ENCODE assay signal across 12 cellular contexts in genomic region chr1:99662581-99663208, GRCh38. TPM values are rescaled to one million over a fixed set of nuclear protein-coding genes. Genes with fewer than 3 reads are reported as not detected.
A peak's percentile ranks its signal among the peaks of the same experiment; 100 is the strongest.
DNase-seq lines count a peak whose midpoint lies in the region; ATAC-seq and TF ChIP-seq lines count a peak whose summit lies in the region.
"Had no signal": no experiment of that assay in that cellular context is flagged by ENCODE, and none has a peak within 500 bp of the region (broad histone marks: within the 10 kb centered on the region; RNA-seq: fewer than 3 reads in every experiment).

No MANE protein-coding gene starts in this region.

- intact Hi-C loops in adrenal gland (cut with DNase I) (no loop called here), heart left ventricle (cut with DNase I) (loop anchor here in 2 of 10 donors (5.0 to 10.0 kb wide), 2 partner anchors 128 to 130 kb away; no protein-coding TSS in a partner anchor)

- H3K9me3 Mint-ChIP-seq in progenitor cell of endocrine pancreas (ENCODE audit: low read depth): no peaks in the 10 kb centered on the region
- H3K9me3 Mint-ChIP-seq: CD4-positive, alpha-beta T cell had no signal

- TF ChIP-seq POLR2A in adrenal gland (IDR thresholded peaks at IDR 0.05) (peak in 1 of 2 donors; percentile 47), heart left ventricle (IDR thresholded peaks at IDR 0.05) (no peak)

- H3K27ac ChIP-seq in adrenal gland (peak overlapping the region; percentile 48 to 82 (median 70)), heart left ventricle (peak overlapping the region; percentile 35 to 98 (median 73))
- H3K27ac ChIP-seq: SJCRH30 had no signal

- DNase-seq in AG08396 (ENCODE audit: low spot score) (peak; percentile 42), adrenal gland (peak; percentile 66 to 93 (median 86)), heart left ventricle (peak; percentile 69 to 86 (median 81)), progenitor cell of endocrine pancreas (ENCODE audit: low spot score, unreplicated experiment) (no peak), SW 1271 (lab: John Stamatoyannopoulos, UW) (no peak), MV-4-11 (lab: John Stamatoyannopoulos, UW) (no peak)
- no peak for DNase-seq in activated naive CD4-positive, alpha-beta T cell treated with Interleukin-2 at 50 U/mL for 16 hours
- DNase-seq: CD4-positive, alpha-beta T cell; NCI-H1417 treated with DMSO at 0.1 percent for 48 hours; SJCRH30; stimulated activated CD4-positive, alpha-beta T cell treated with anti-CD3 and anti-CD28 coated beads, Interleukin-4, amount 100 ng/mL, for 1 hour had no signal

- peak overlapping the region; percentile 15 for H3K27ac Mint-ChIP-seq in progenitor cell of endocrine pancreas
- H3K27ac Mint-ChIP-seq: CD4-positive, alpha-beta T cell had no signal

- peaks cover 9% of the 10 kb centered on the region for H3K4me1 Mint-ChIP-seq in progenitor cell of endocrine pancreas (ENCODE audit: low read depth)

- H3K36me3 ChIP-seq in adrenal gland (replicated peaks in 1 of 2) (peaks cover 0 to 4% of the 10 kb centered on the region in 2 donors), heart left ventricle (peaks cover 0 to 51% (median 31%) of the 10 kb centered on the region in 9 donors)

- H3K27me3 Mint-ChIP-seq in progenitor cell of endocrine pancreas: no peaks in the 10 kb centered on the region

- H3K9me3 ChIP-seq in adrenal gland (replicated peaks in 1 of 3) (no peaks in the 10 kb centered on the region), heart left ventricle (no peaks in the 10 kb centered on the region)
- H3K9me3 ChIP-seq: SJCRH30 had no signal

- ATAC-seq in heart left ventricle: peak; percentile 68 to 89 (median 87)
- ATAC-seq in HG03342 (IDR thresholded peaks at IDR 0.05; ENCODE audit: unreplicated experiment): no peak

- H3K4me3 ChIP-seq in adrenal gland (no peak overlapping the region), heart left ventricle (no peak overlapping the region)
- H3K4me3 ChIP-seq: SJCRH30 had no signal

- H3K4me3 Mint-ChIP-seq in progenitor cell of endocrine pancreas (ENCODE audit: low read depth): no peak overlapping the region
- H3K4me3 Mint-ChIP-seq: CD4-positive, alpha-beta T cell had no signal

- WGBS in adrenal gland, 4 donors: 9 to 20% (median 16%) methylated on average over 3 of the region's 3 CpGs
- 19 to 42% (median 28%) methylated on average over 3 of the region's 3 CpGs for WGBS in heart left ventricle, 4 donors

- no peaks in the 10 kb centered on the region for H3K36me3 Mint-ChIP-seq in progenitor cell of endocrine pancreas (ENCODE audit: insufficient read depth)

- H3K4me1 ChIP-seq in adrenal gland (replicated peaks in 1 of 2): peaks cover 21 to 60% of the 10 kb centered on the region in 2 donors
- H3K4me1 ChIP-seq in heart left ventricle: peaks cover 32 to 96% (median 61%) of the 10 kb centered on the region in 12 donors
- H3K4me1 ChIP-seq: SJCRH30 had no signal

- no peak for TF ChIP-seq CTCF in adrenal gland (IDR thresholded peaks at IDR 0.05)
- TF ChIP-seq CTCF in heart left ventricle (IDR thresholded peaks at IDR 0.05): no peak
- TF ChIP-seq CTCF in progenitor cell of endocrine pancreas (IDR thresholded peaks at IDR 0.05; ENCODE audit: unreplicated experiment): no peak

- H3K27me3 ChIP-seq in adrenal gland (no peaks in the 10 kb centered on the region), heart left ventricle (no peaks in the 10 kb centered on the region)
- H3K27me3 ChIP-seq: SJCRH30 had no signal

RNA-seq across cellular contexts. Expression of gene PALMD, which starts 16.8 kb away (rescaled TPM):
- total RNA-seq in adrenal gland (100 to 1,000 TPM in 2 of 8 donors, 10 to 100 TPM in 6; 35.8 to 112 (median 68.3) TPM), heart left ventricle (100 to 1,000 TPM in 7 of 9 donors, 10 to 100 TPM in 2; 74.0 to 236 (median 120) TPM), progenitor cell of endocrine pancreas (4.5 and 7.3 TPM in 2 replicates)
- polyA plus RNA-seq in adrenal gland (100 to 1,000 TPM in 1 of 3 donors, 10 to 100 TPM in 2; 53.6 to 189 (median 67.1) TPM), heart left ventricle (100 to 1,000 TPM in 1 of 2 donors, 10 to 100 TPM in 1; 95.2 to 134 TPM)
- total RNA-seq: CD4-positive, alpha-beta T cell had no signal

Comparison
In these comparisons a context has a peak if more than half of its experiments do, and no peak if none do; other contexts are left out.
1. DNase-seq: peak in AG08396 (single experiment), adrenal gland (7 of 7) and heart left ventricle (5 of 5); none in progenitor cell of endocrine pancreas (single experiment), SW 1271 (0 of 2), activated naive CD4-positive, alpha-beta T cell treated with Interleukin-2 at 50 U/mL for 16 hours (single experiment) and MV-4-11 (single experiment).